In the genomic region with DNA sequence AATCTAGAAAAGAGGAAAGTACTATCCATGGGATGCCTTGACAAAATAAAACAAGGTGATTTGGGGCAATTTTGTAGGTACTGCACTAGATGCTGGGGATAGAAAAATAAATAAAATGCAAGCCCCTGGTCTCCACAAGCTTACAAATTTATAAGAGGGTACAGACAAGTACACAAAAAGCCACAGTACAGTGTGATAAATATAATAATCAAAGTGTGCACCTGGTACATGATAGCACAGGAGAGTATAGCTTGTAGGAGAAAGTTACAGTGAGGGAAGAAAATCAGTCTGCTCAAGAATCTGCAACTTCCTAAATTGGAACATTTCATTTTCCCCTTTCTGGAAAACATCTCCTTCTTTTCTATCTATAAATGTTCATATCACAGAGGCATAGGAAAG, we compare ENCODE assay signal across 23 cellular contexts. TPM values are rescaled to one million over a fixed set of nuclear protein-coding genes. Genes with fewer than 3 reads are reported as not detected.
"Had no signal": no experiment of that assay in that cellular context is flagged by ENCODE, and none has a peak within 500 bp of the region (broad histone marks: within the 10 kb centered on the region; RNA-seq: fewer than 3 reads in every experiment).

No MANE protein-coding gene starts in this region.

- H3K9me3 ChIP-seq: esophagus squamous epithelium, gastrocnemius medialis, left lung, mucosa of descending colon had no signal

- H3K27ac ChIP-seq: coronary artery, dorsolateral prefrontal cortex, epithelial cell of prostate, esophagus squamous epithelium, gastrocnemius medialis, heart right ventricle, left lung, lower lobe of right lung had no signal

- H3K36me3 ChIP-seq: esophagus squamous epithelium, gastrocnemius medialis, heart right ventricle, left lung, lower lobe of right lung had no signal

- H3K4me3 Mint-ChIP-seq: mesothelial cell of epicardium, naive B cell had no signal

- H3K36me3 Mint-ChIP-seq: mesothelial cell of epicardium had no signal

- H3K27ac Mint-ChIP-seq: mesothelial cell of epicardium, naive B cell had no signal

- ATAC-seq: esophagus mucosa, gastrocnemius medialis, heart right ventricle, left cardiac atrium, left lung, left ventricle myocardium superior, lower lobe of right lung, mucosa of descending colon had no signal

- DNase-seq: dermis blood vessel endothelial cell; dorsolateral prefrontal cortex; effector CD4-positive, alpha-beta T cell; effector memory CD4-positive, alpha-beta T cell; erythroblast; esophagus squamous epithelium; foreskin melanocyte; gastrocnemius medialis; glutamatergic neuron; head of caudate nucleus; heart right ventricle; hippocampal formation; left cardiac atrium; left lung; left ventricle myocardium superior; lower lobe of right lung; mesenchymal stem cell; mucosa of descending colon; naive B cell had no signal

- H3K4me3 ChIP-seq: coronary artery, dorsolateral prefrontal cortex, esophagus squamous epithelium, gastrocnemius medialis, heart right ventricle, left lung, lower lobe of right lung, mucosa of descending colon had no signal

RNA-seq across cellular contexts. Expression of gene SSTR1, which starts 3.0 kb away (rescaled TPM):
- total RNA-seq: mesothelial cell of epicardium had no signal
